29 cellular contexts compared by ENCODE assay signal in genomic region chr7:18808026-18808425, GRCh38.
"Had no signal": no experiment of that assay in that cellular context is flagged by ENCODE, and none has a peak within 500 bp of the region (broad histone marks: within the 10 kb centered on the region; RNA-seq: fewer than 3 reads in every experiment).

No MANE protein-coding gene starts in this region.

- DNase-seq: activated CD4-positive, alpha-beta T cell treated with anti-CD3 and anti-CD28 coated beads, Interleukin-2, amount 10 ng/mL, durations not matched to agents 24 days and 14 days; activated CD4-positive, alpha-beta T cell treated with anti-CD3 and anti-CD28 coated beads, Interleukin-2, amount 50 U/mL, for 4 hours; activated CD8-positive, alpha-beta T cell treated with anti-CD3 and anti-CD28 coated beads for 36 hours; activated effector memory CD4-positive, alpha-beta T cell treated with anti-CD3 and anti-CD28 coated beads, Interleukin-2, amount 50 U/mL, for 16 hours; activated naive CD4-positive, alpha-beta T cell; activated naive CD4-positive, alpha-beta T cell treated with anti-CD3 and anti-CD28 coated beads, Interleukin-2, amount 50 U/mL, for 16 hours; activated naive CD8-positive, alpha-beta T cell treated with anti-CD3 and anti-CD28 coated beads for 36 hours; activated T-cell treated with anti-CD3 and anti-CD28 coated beads, Interleukin-2, amount 50 U/mL, for 1 hour; activated T-cell treated with anti-CD3 and anti-CD28 coated beads, Interleukin-2, amount 50 U/mL, for 72 hours; amniotic stem cell; aorta; brain microvascular endothelial cell; Kasumi-1; KG1; MM.1S; MV-4-11; NCI-H1092; NCI-H1436 treated with DMSO at 0.1 percent for 48 hours; NCI-H1694 treated with DMSO at 0.1 percent for 48 hours; NCI-H2029; NCI-H345; NCI-H510A treated with DMSO at 0.1 percent for 48 hours; Peyer's patch; RPMI8226; SHP77 treated with DMSO at 0.1 percent for 48 hours; SK-N-SH had no signal

- H3K9me3 ChIP-seq: Peyer's patch, SJSA1 had no signal

- H3K4me3 ChIP-seq: cardiac muscle cell, Peyer's patch, SJSA1 had no signal

- H3K27me3 ChIP-seq: brain microvascular endothelial cell, cardiac muscle cell, Peyer's patch, SJSA1 had no signal

- H3K9ac ChIP-seq: SK-N-SH had no signal

- H3K4me2 ChIP-seq: SK-N-SH had no signal

- H3K4me1 ChIP-seq: Peyer's patch, SJSA1 had no signal

- ATAC-seq: activated CD8-positive, alpha-beta T cell treated with anti-CD3 and anti-CD28 coated beads for 36 hours; activated T-cell treated with anti-CD3 and anti-CD28 coated beads, Interleukin-2, amount 50 U/mL, for 72 hours; activated T-helper 17 cell treated with anti-CD3 and anti-CD28 coated beads, Interleukin-2, amount 50 U/mL, for 72 hours had no signal

- H3K27ac ChIP-seq: brain microvascular endothelial cell, cardiac muscle cell, Peyer's patch, SJSA1 had no signal

- H3K36me3 ChIP-seq: brain microvascular endothelial cell, cardiac muscle cell, Peyer's patch, SJSA1 had no signal
